ENCODE assay signal across 1 cellular context in genomic region chrX:12974217-12974796, GRCh38.
TF ChIP-seq lines count a peak whose summit lies in the region.

No MANE protein-coding gene starts in this region.

TF ChIP-seq in WTC11, 78 proteins besides CTCF, POLR2A, EP300 and RAD21 (continued from another document):
- TF ChIP-seq AFF4 (CRISPR knock-in tag; IDR thresholded peaks at IDR 0.05; ENCODE audit: borderline replicate concordance) (no peak), TP53 (CRISPR knock-in tag; IDR thresholded peaks at IDR 0.05) (no peak), E2F1 (CRISPR knock-in tag; IDR thresholded peaks at IDR 0.05) (no peak), ZNF423 (CRISPR knock-in tag; IDR thresholded peaks at IDR 0.05) (no peak), ARID4B (CRISPR knock-in tag; IDR thresholded peaks at IDR 0.05; ENCODE audit: borderline replicate concordance) (no peak)
- TF ChIP-seq, protein P1, sequence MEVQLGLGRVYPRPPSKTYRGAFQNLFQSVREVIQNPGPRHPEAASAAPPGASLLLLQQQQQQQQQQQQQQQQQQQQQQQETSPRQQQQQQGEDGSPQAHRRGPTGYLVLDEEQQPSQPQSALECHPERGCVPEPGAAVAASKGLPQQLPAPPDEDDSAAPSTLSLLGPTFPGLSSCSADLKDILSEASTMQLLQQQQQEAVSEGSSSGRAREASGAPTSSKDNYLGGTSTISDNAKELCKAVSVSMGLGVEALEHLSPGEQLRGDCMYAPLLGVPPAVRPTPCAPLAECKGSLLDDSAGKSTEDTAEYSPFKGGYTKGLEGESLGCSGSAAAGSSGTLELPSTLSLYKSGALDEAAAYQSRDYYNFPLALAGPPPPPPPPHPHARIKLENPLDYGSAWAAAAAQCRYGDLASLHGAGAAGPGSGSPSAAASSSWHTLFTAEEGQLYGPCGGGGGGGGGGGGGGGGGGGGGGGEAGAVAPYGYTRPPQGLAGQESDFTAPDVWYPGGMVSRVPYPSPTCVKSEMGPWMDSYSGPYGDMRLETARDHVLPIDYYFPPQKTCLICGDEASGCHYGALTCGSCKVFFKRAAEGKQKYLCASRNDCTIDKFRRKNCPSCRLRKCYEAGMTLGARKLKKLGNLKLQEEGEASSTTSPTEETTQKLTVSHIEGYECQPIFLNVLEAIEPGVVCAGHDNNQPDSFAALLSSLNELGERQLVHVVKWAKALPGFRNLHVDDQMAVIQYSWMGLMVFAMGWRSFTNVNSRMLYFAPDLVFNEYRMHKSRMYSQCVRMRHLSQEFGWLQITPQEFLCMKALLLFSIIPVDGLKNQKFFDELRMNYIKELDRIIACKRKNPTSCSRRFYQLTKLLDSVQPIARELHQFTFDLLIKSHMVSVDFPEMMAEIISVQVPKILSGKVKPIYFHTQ (CRISPR knock-in tag; IDR thresholded peaks at IDR 0.05), result no peak
- TF ChIP-seq, protein P2, sequence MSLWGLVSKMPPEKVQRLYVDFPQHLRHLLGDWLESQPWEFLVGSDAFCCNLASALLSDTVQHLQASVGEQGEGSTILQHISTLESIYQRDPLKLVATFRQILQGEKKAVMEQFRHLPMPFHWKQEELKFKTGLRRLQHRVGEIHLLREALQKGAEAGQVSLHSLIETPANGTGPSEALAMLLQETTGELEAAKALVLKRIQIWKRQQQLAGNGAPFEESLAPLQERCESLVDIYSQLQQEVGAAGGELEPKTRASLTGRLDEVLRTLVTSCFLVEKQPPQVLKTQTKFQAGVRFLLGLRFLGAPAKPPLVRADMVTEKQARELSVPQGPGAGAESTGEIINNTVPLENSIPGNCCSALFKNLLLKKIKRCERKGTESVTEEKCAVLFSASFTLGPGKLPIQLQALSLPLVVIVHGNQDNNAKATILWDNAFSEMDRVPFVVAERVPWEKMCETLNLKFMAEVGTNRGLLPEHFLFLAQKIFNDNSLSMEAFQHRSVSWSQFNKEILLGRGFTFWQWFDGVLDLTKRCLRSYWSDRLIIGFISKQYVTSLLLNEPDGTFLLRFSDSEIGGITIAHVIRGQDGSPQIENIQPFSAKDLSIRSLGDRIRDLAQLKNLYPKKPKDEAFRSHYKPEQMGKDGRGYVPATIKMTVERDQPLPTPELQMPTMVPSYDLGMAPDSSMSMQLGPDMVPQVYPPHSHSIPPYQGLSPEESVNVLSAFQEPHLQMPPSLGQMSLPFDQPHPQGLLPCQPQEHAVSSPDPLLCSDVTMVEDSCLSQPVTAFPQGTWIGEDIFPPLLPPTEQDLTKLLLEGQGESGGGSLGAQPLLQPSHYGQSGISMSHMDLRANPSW (CRISPR knock-in tag; conservative IDR thresholded peaks at IDR 0.05; ENCODE audit: low read depth), result no peak
